1 cellular context compared by ENCODE assay signal in the genomic region with DNA sequence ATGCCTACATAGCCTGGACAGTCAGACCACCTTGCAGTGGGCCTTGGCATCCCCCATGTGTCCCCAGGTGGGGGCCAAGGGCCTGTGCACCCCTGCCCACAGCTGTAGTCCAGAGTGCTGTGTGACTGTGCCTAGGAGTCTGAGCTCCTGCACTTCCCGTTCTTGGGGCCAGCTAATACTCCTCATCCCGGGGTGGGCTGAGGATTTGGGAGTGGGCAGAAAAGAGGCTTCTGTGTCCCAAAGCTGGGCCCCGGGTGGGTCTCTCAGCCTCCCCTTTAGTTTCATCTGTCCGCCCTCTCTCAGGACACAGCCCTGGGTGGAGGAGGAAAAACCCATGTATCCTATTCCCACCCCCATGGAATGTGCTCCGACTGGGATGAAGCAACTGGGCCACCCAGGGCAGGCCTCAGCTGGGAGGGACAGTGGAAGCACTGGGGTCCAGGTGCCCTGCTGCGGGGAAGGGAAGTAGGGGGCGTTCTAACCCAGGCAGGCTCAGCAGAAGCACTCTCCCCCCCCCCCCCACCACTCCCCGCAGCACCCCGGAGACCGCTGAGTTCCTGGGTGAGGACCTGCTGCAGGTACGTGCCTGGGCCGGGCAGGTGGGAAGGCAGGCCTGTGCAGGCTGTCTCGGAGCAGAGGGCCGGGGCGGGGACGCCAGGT.
TF ChIP-seq lines count a peak whose summit lies in the region.

No MANE protein-coding gene starts in this region.

TF ChIP-seq in GM23338, 12 proteins besides CTCF, POLR2A, EP300 and RAD21 (continued from another document):
- TF ChIP-seq, protein P1, sequence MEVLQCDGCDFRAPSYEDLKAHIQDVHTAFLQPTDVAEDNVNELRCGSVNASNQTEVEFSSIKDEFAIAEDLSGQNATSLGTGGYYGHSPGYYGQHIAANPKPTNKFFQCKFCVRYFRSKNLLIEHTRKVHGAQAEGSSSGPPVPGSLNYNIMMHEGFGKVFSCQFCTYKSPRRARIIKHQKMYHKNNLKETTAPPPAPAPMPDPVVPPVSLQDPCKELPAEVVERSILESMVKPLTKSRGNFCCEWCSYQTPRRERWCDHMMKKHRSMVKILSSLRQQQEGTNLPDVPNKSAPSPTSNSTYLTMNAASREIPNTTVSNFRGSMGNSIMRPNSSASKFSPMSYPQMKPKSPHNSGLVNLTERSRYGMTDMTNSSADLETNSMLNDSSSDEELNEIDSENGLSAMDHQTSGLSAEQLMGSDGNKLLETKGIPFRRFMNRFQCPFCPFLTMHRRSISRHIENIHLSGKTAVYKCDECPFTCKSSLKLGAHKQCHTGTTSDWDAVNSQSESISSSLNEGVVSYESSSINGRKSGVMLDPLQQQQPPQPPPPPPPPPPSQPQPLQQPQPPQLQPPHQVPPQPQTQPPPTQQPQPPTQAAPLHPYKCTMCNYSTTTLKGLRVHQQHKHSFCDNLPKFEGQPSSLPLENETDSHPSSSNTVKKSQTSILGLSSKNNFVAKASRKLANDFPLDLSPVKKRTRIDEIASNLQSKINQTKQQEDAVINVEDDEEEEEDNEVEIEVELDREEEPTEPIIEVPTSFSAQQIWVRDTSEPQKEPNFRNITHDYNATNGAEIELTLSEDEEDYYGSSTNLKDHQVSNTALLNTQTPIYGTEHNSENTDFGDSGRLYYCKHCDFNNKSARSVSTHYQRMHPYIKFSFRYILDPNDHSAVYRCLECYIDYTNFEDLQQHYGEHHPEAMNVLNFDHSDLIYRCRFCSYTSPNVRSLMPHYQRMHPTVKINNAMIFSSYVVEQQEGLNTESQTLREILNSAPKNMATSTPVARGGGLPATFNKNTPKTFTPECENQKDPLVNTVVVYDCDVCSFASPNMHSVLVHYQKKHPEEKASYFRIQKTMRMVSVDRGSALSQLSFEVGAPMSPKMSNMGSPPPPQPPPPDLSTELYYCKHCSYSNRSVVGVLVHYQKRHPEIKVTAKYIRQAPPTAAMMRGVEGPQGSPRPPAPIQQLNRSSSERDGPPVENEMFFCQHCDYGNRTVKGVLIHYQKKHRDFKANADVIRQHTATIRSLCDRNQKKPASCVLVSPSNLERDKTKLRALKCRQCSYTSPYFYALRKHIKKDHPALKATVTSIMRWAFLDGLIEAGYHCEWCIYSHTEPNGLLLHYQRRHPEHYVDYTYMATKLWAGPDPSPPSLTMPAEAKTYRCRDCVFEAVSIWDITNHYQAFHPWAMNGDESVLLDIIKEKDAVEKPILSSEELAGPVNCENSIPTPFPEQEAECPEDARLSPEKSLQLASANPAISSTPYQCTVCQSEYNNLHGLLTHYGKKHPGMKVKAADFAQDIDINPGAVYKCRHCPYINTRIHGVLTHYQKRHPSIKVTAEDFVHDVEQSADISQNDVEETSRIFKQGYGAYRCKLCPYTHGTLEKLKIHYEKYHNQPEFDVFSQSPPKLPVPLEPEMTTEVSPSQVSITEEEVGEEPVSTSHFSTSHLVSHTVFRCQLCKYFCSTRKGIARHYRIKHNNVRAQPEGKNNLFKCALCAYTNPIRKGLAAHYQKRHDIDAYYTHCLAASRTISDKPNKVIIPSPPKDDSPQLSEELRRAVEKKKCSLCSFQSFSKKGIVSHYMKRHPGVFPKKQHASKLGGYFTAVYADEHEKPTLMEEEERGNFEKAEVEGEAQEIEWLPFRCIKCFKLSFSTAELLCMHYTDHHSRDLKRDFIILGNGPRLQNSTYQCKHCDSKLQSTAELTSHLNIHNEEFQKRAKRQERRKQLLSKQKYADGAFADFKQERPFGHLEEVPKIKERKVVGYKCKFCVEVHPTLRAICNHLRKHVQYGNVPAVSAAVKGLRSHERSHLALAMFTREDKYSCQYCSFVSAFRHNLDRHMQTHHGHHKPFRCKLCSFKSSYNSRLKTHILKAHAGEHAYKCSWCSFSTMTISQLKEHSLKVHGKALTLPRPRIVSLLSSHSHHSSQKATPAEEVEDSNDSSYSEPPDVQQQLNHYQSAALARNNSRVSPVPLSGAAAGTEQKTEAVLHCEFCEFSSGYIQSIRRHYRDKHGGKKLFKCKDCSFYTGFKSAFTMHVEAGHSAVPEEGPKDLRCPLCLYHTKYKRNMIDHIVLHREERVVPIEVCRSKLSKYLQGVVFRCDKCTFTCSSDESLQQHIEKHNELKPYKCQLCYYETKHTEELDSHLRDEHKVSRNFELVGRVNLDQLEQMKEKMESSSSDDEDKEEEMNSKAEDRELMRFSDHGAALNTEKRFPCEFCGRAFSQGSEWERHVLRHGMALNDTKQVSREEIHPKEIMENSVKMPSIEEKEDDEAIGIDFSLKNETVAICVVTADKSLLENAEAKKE (CRISPR knock-in tag; IDR thresholded peaks at IDR 0.05), result no peak
- TF ChIP-seq STAT1 (IDR thresholded peaks at IDR 0.05; ENCODE audit: unreplicated experiment) (no peak), CREB1 (CRISPR knock-in tag; IDR thresholded peaks at IDR 0.05; ENCODE audit: low read depth) (no peak)
TF ChIP-seq in GM23338: peak in this region for 0.
